ENCODE assay signal across 33 cellular contexts in the genomic region with DNA sequence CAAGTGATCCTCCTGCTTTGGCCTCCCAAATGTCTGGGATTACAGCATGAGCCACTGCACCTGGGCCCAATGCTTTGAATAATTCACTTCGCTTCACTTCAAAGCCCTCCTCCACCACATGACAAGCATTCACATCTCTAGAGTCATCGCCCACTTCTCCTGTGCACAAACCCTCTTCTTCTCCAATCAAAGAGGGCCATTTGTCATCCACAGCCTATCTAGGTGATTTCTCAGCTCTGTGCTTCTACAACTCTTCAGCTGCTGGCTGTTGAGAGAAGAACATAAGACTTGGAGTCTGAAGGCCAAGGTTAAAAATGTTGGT.
"Had no signal": no experiment of that assay in that cellular context is flagged by ENCODE, and none has a peak within 500 bp of the region (broad histone marks: within the 10 kb centered on the region; RNA-seq: fewer than 3 reads in every experiment).

No MANE protein-coding gene starts in this region.

- H3K4me1 ChIP-seq: ascending aorta had no signal

- FAIRE-seq: TTC549 had no signal

- H3K4me1 Mint-ChIP-seq: activated B cell treated with CpG ODN at 0.5 μM for 24 hours; activated CD4-positive, alpha-beta T cell treated with anti-CD3 and anti-CD28 coated beads, Interleukin-2, amount 10 ng/mL, durations not matched to agents 24 days and 14 days; activated naive CD4-positive, alpha-beta T cell treated with anti-CD3 and anti-CD28 coated beads, Interleukin-2, amount 10 ng/mL, durations not matched to agents 7 days and 5 days; activated naive CD4-positive, alpha-beta T cell treated with anti-CD3 and anti-CD28 coated beads, Interleukin-2, amount 50 U/mL, for 24 hours; activated naive CD8-positive, alpha-beta T cell treated with anti-CD3 and anti-CD28 coated beads, Interleukin-2, amount 10 ng/mL, durations not matched to agents 7 days and 5 days; activated naive CD8-positive, alpha-beta T cell treated with anti-CD3 and anti-CD28 coated beads, Interleukin-2, amount 50 U/mL, for 24 hours; activated T-helper 17 cell treated with anti-CD3 and anti-CD28 coated beads, Interleukin-2, amount 50 U/mL, for 72 hours; brain had no signal

- H3K27ac Mint-ChIP-seq: activated B cell treated with CpG ODN at 0.5 μM for 24 hours; activated CD4-positive, alpha-beta memory T cell treated with anti-CD3 and anti-CD28 coated beads for 36 hours; activated CD4-positive, alpha-beta T cell treated with anti-CD3 and anti-CD28 coated beads, Interleukin-2, amount 10 ng/mL, durations not matched to agents 24 days and 14 days; activated CD8-positive, alpha-beta T cell treated with anti-CD3 and anti-CD28 coated beads for 36 hours; activated naive CD4-positive, alpha-beta T cell treated with anti-CD3 and anti-CD28 coated beads, Interleukin-2, amount 10 ng/mL, durations not matched to agents 7 days and 5 days; activated naive CD4-positive, alpha-beta T cell treated with anti-CD3 and anti-CD28 coated beads, Interleukin-2, amount 50 U/mL, for 24 hours; activated naive CD8-positive, alpha-beta T cell; activated naive CD8-positive, alpha-beta T cell treated with anti-CD3 and anti-CD28 coated beads, Interleukin-2, amount 10 ng/mL, durations not matched to agents 7 days and 5 days; activated naive CD8-positive, alpha-beta T cell treated with anti-CD3 and anti-CD28 coated beads, Interleukin-2, amount 50 U/mL, for 24 hours; activated T-cell treated with anti-CD3 and anti-CD28 coated beads, Interleukin-2, amount 50 U/mL, for 72 hours; activated T-helper 1 cell treated with anti-CD3 and anti-CD28 coated beads, Interleukin-12 subunit alpha, Interleukin-12 subunit beta, Interleukin-2, Interleukin-4 antibody, amounts not matched to agents 30 ng/mL and 10 ng/mL and 1 ng/mL, durations not matched to agents 14 hours and 24 hours and 36 hours; activated T-helper 17 cell treated with anti-CD3 and anti-CD28 coated beads, Interleukin-2, amount 50 U/mL, for 72 hours; T-helper 1 cell treated with Interleukin-12 subunit alpha and Interleukin-12 subunit beta and Interleukin-4 antibody, amounts not matched to agents 30 μg/mL and 1 μg/mL, for 36 hours; T-helper 2 cell treated with Interferon-gamma antibody and Interleukin-4, amounts not matched to agents 5 μg/mL and 100 μg/mL, for 36 hours had no signal

- H3K27ac ChIP-seq: ascending aorta, VCaP had no signal

- ATAC-seq: activated CD8-positive, alpha-beta T cell treated with anti-CD3 and anti-CD28 coated beads for 36 hours; activated naive CD8-positive, alpha-beta T cell treated with anti-CD3 and anti-CD28 coated beads, Interleukin-2, amount 50 U/mL, for 24 hours; activated T-cell treated with anti-CD3 and anti-CD28 coated beads, Interleukin-2, amount 50 U/mL, for 4 hours; activated T-cell treated with anti-CD3 and anti-CD28 coated beads, Interleukin-2, amount 50 U/mL, for 72 hours; activated T-helper 17 cell treated with anti-CD3 and anti-CD28 coated beads, Interleukin-2, amount 50 U/mL, for 72 hours had no signal

- DNase-seq: activated B cell treated with CpG ODN at 0.5 μM for 24 hours; activated CD4-positive, alpha-beta memory T cell treated with anti-CD3 and anti-CD28 coated beads for 36 hours; activated CD4-positive, alpha-beta T cell treated with anti-CD3 and anti-CD28 coated beads for 4 hours; activated CD4-positive, alpha-beta T cell treated with anti-CD3 and anti-CD28 coated beads, Interleukin-2, amount 10 ng/mL, durations not matched to agents 24 days and 14 days; activated CD4-positive, alpha-beta T cell treated with anti-CD3 and anti-CD28 coated beads, Interleukin-2, amount 50 U/mL, for 1 hour; activated CD4-positive, alpha-beta T cell treated with anti-CD3 and anti-CD28 coated beads, Interleukin-2, amount 50 U/mL, for 4 hours; activated CD4-positive, CD25-positive, alpha-beta regulatory T cell treated with anti-CD3 and anti-CD28 coated beads, Interleukin-2, amount 50 U/mL, for 72 hours; activated CD8-positive, alpha-beta memory T cell treated with anti-CD3 and anti-CD28 coated beads, Interleukin-2, amount 50 U/mL, for 4 hours; activated effector memory CD4-positive, alpha-beta T cell treated with anti-CD3 and anti-CD28 coated beads, Interleukin-2, amount 50 U/mL, for 16 hours; activated naive CD4-positive, alpha-beta T cell treated with Interleukin-2 at 50 U/mL for 16 hours; activated naive CD8-positive, alpha-beta T cell treated with anti-CD3 and anti-CD28 coated beads, Interleukin-2, amount 10 ng/mL, durations not matched to agents 7 days and 5 days; activated naive CD8-positive, alpha-beta T cell treated with anti-CD3 and anti-CD28 coated beads, Interleukin-2, amount 50 U/mL, for 24 hours; activated T-cell treated with anti-CD3 and anti-CD28 coated beads for 4 hours; activated T-cell treated with anti-CD3 and anti-CD28 coated beads, Interleukin-2, amount 50 U/mL, for 1 hour; activated T-cell treated with anti-CD3 and anti-CD28 coated beads, Interleukin-2, amount 50 U/mL, for 4 hours; activated T-cell treated with anti-CD3 and anti-CD28 coated beads, Interleukin-2, amount 50 U/mL, for 72 hours; amygdala; anterior cingulate cortex; central memory CD4-positive, alpha-beta T cell; T-helper 1 cell; T-helper 9 cell had no signal

- H3K9me3 Mint-ChIP-seq: activated B cell treated with CpG ODN at 0.5 μM for 24 hours; activated CD4-positive, alpha-beta memory T cell treated with anti-CD3 and anti-CD28 coated beads for 36 hours; activated CD8-positive, alpha-beta T cell treated with anti-CD3 and anti-CD28 coated beads for 36 hours; activated naive CD4-positive, alpha-beta T cell treated with anti-CD3 and anti-CD28 coated beads, Interleukin-2, amount 10 ng/mL, durations not matched to agents 7 days and 5 days; activated naive CD4-positive, alpha-beta T cell treated with anti-CD3 and anti-CD28 coated beads, Interleukin-2, amount 50 U/mL, for 24 hours; activated naive CD8-positive, alpha-beta T cell treated with anti-CD3 and anti-CD28 coated beads, Interleukin-2, amount 10 ng/mL, durations not matched to agents 7 days and 5 days; activated naive CD8-positive, alpha-beta T cell treated with anti-CD3 and anti-CD28 coated beads, Interleukin-2, amount 50 U/mL, for 24 hours; activated T-cell treated with anti-CD3 and anti-CD28 coated beads, Interleukin-2, amount 50 U/mL, for 4 hours; activated T-helper 1 cell treated with anti-CD3 and anti-CD28 coated beads, Interleukin-12 subunit alpha, Interleukin-12 subunit beta, Interleukin-2, Interleukin-4 antibody, amounts not matched to agents 30 ng/mL and 10 ng/mL and 1 ng/mL, durations not matched to agents 14 hours and 24 hours and 36 hours; activated T-helper 17 cell treated with anti-CD3 and anti-CD28 coated beads, Interleukin-2, amount 50 U/mL, for 72 hours; brain; T-helper 1 cell treated with Interleukin-12 subunit alpha and Interleukin-12 subunit beta and Interleukin-4 antibody, amounts not matched to agents 30 μg/mL and 1 μg/mL, for 36 hours; T-helper 2 cell treated with Interferon-gamma antibody and Interleukin-4, amounts not matched to agents 5 μg/mL and 100 μg/mL, for 36 hours had no signal

- H3K4me3 ChIP-seq: ascending aorta had no signal

- H3K36me3 ChIP-seq: ascending aorta had no signal

- H3K36me3 Mint-ChIP-seq: activated CD4-positive, alpha-beta memory T cell treated with anti-CD3 and anti-CD28 coated beads for 36 hours; activated naive CD4-positive, alpha-beta T cell treated with anti-CD3 and anti-CD28 coated beads, Interleukin-2, amount 10 ng/mL, durations not matched to agents 7 days and 5 days; activated naive CD4-positive, alpha-beta T cell treated with anti-CD3 and anti-CD28 coated beads, Interleukin-2, amount 50 U/mL, for 24 hours; activated naive CD8-positive, alpha-beta T cell; activated naive CD8-positive, alpha-beta T cell treated with anti-CD3 and anti-CD28 coated beads, Interleukin-2, amount 10 ng/mL, durations not matched to agents 7 days and 5 days; brain had no signal

- H3K9me3 ChIP-seq: ascending aorta had no signal

- H3K27me3 ChIP-seq: ascending aorta had no signal

- H3K27me3 Mint-ChIP-seq: activated naive CD4-positive, alpha-beta T cell treated with anti-CD3 and anti-CD28 coated beads, Interleukin-2, amount 50 U/mL, for 24 hours had no signal

- H3K4me3 Mint-ChIP-seq: activated B cell treated with CpG ODN at 0.5 μM for 24 hours; activated CD4-positive, alpha-beta memory T cell treated with anti-CD3 and anti-CD28 coated beads for 36 hours; activated CD4-positive, alpha-beta T cell treated with anti-CD3 and anti-CD28 coated beads, Interleukin-2, amount 10 ng/mL, durations not matched to agents 24 days and 14 days; activated CD8-positive, alpha-beta T cell treated with anti-CD3 and anti-CD28 coated beads for 36 hours; activated naive CD4-positive, alpha-beta T cell treated with anti-CD3 and anti-CD28 coated beads, Interleukin-2, amount 10 ng/mL, durations not matched to agents 7 days and 5 days; activated naive CD4-positive, alpha-beta T cell treated with anti-CD3 and anti-CD28 coated beads, Interleukin-2, amount 50 U/mL, for 24 hours; activated naive CD8-positive, alpha-beta T cell; activated naive CD8-positive, alpha-beta T cell treated with anti-CD3 and anti-CD28 coated beads, Interleukin-2, amount 10 ng/mL, durations not matched to agents 7 days and 5 days; activated naive CD8-positive, alpha-beta T cell treated with anti-CD3 and anti-CD28 coated beads, Interleukin-2, amount 50 U/mL, for 24 hours; activated T-cell treated with anti-CD3 and anti-CD28 coated beads, Interleukin-2, amount 50 U/mL, for 4 hours; activated T-cell treated with anti-CD3 and anti-CD28 coated beads, Interleukin-2, amount 50 U/mL, for 72 hours; activated T-helper 1 cell treated with anti-CD3 and anti-CD28 coated beads, Interleukin-12 subunit alpha, Interleukin-12 subunit beta, Interleukin-2, Interleukin-4 antibody, amounts not matched to agents 30 ng/mL and 10 ng/mL and 1 ng/mL, durations not matched to agents 14 hours and 24 hours and 36 hours; activated T-helper 17 cell treated with anti-CD3 and anti-CD28 coated beads, Interleukin-2, amount 50 U/mL, for 72 hours; T-helper 1 cell treated with Interleukin-12 subunit alpha and Interleukin-12 subunit beta and Interleukin-4 antibody, amounts not matched to agents 30 μg/mL and 1 μg/mL, for 36 hours; T-helper 2 cell treated with Interferon-gamma antibody and Interleukin-4, amounts not matched to agents 5 μg/mL and 100 μg/mL, for 36 hours had no signal
